ENCODE assay signal across 1 cellular context in genomic region chr14:64450255-64450654, GRCh38.
TF ChIP-seq lines count a peak whose summit lies in the region.

No MANE protein-coding gene starts in this region.

TF ChIP-seq in GM12878, 131 proteins besides CTCF, POLR2A, EP300 and RAD21:
- no peak for TF ChIP-seq SREBF1 (IDR thresholded peaks at IDR 0.05; ENCODE audit: low read length)
- no peak for TF ChIP-seq GATAD2B (conservative IDR thresholded peaks at IDR 0.05; ENCODE audit: low read depth)
- no peak for TF ChIP-seq TARDBP (IDR thresholded peaks at IDR 0.05; ENCODE audit: borderline replicate concordance)
- TF ChIP-seq SP1 (IDR thresholded peaks at IDR 0.05; ENCODE audit: low read depth, low read length), result no peak
- no peak for TF ChIP-seq ASH2L (IDR thresholded peaks at IDR 0.05; ENCODE audit: borderline replicate concordance, low read depth)
- no peak for TF ChIP-seq POLR2AphosphoS2 (IDR thresholded peaks at IDR 0.05; ENCODE audit: low read depth, low read length)
- TF ChIP-seq USF1 (IDR thresholded peaks at IDR 0.05; ENCODE audit: borderline replicate concordance, extremely low read length, insufficient read depth, low read depth, low read length), result no peak
- no peak for TF ChIP-seq HSF1 (IDR thresholded peaks at IDR 0.05; ENCODE audit: low read depth, low read length)
- no peak for TF ChIP-seq PRDM15 (CRISPR knock-in tag; IDR thresholded peaks at IDR 0.05)
- TF ChIP-seq CEBPZ (IDR thresholded peaks at IDR 0.05; ENCODE audit: low read depth, low read length), result no peak
- no peak for TF ChIP-seq TCF7 (IDR thresholded peaks at IDR 0.05; ENCODE audit: borderline replicate concordance)
- no peak for TF ChIP-seq BCL3 (IDR thresholded peaks at IDR 0.05; ENCODE audit: borderline replicate concordance, insufficient read depth, low read depth, low read length, poor library complexity, severe bottlenecking)
- no peak for TF ChIP-seq HCFC1 (IDR thresholded peaks at IDR 0.05; ENCODE audit: low read length)
- no peak for TF ChIP-seq NRF1 (conservative IDR thresholded peaks at IDR 0.05; ENCODE audit: low read depth, low read length)
- TF ChIP-seq ZBTB4 (CRISPR knock-in tag; IDR thresholded peaks at IDR 0.05), result no peak
- peak; percentile 52 for TF ChIP-seq ATF7 (IDR thresholded peaks at IDR 0.05; ENCODE audit: low read depth)
- peak in 1 of 2 experiments; percentile 36; a peak in 2 of 4 replicates for TF ChIP-seq BHLHE40 (IDR thresholded peaks at IDR 0.05; ENCODE audit: borderline replicate concordance in 1 of 2, low read depth in 2 of 2, low read length in 1 of 2)
- TF ChIP-seq PBX3 (IDR thresholded peaks at IDR 0.05; ENCODE audit: insufficient replicate concordance, low read depth, low read length), result no peak
- TF ChIP-seq ZBTB40 (IDR thresholded peaks at IDR 0.05; ENCODE audit: borderline replicate concordance), result peak; percentile 67; the same call in 1 of the 2 replicates
- no peak for TF ChIP-seq NBN (IDR thresholded peaks at IDR 0.05)
- no peak for TF ChIP-seq SIN3A (IDR thresholded peaks at IDR 0.05; ENCODE audit: low read depth, low read length)
- TF ChIP-seq MTA3 (IDR thresholded peaks at IDR 0.05; ENCODE audit: borderline replicate concordance, low read length), result no peak
TF ChIP-seq in GM12878: peak in this region for 3.
